ENCODE assay signal across 26 cellular contexts in genomic region chr21:40793057-40793456, GRCh38. TPM values are rescaled to one million over a fixed set of nuclear protein-coding genes. Genes with fewer than 3 reads are reported as not detected.
DNase-seq lines count a peak whose midpoint lies in the region; FAIRE-seq and TF ChIP-seq lines count a peak whose summit lies in the region.
"Had no signal": no experiment of that assay in that cellular context is flagged by ENCODE, and none has a peak within 500 bp of the region (broad histone marks: within the 10 kb centered on the region; RNA-seq: fewer than 3 reads in every experiment).

No MANE protein-coding gene starts in this region.

- TF ChIP-seq CTCF in brain (conservative IDR thresholded peaks at IDR 0.05), result no peak
- TF ChIP-seq CTCF in progenitor cell of endocrine pancreas (IDR thresholded peaks at IDR 0.05; ENCODE audit: unreplicated experiment), result no peak

- H3K36me3 Mint-ChIP-seq in brain (no peaks in the 10 kb centered on the region), progenitor cell of endocrine pancreas (ENCODE audit: insufficient read depth) (peaks cover 1% of the 10 kb centered on the region)

- H3K9me3 Mint-ChIP-seq in brain, result peaks cover 3 to 36% (median 9%) of the 10 kb centered on the region in 5 experiments
- H3K9me3 Mint-ChIP-seq in progenitor cell of endocrine pancreas (ENCODE audit: low read depth), result peaks cover 4% of the 10 kb centered on the region

- no peak for TF ChIP-seq POLR2A in H54 (IDR thresholded peaks at IDR 0.05; ENCODE audit: low read depth, low read length)

- H3K4me1 Mint-ChIP-seq in brain (peaks cover 20% of the 10 kb centered on the region), progenitor cell of endocrine pancreas (ENCODE audit: low read depth) (peaks cover 30% of the 10 kb centered on the region)

- DNase-seq in NCI-H1105 treated with DMSO at 0.1 percent for 48 hours (lab: John Stamatoyannopoulos, UW) (peak; percentile 26), NCI-H1105 (lab: John Stamatoyannopoulos, UW) (no peak), NCI-H446 (lab: John Stamatoyannopoulos, UW) (peak; percentile 75 to 92), progenitor cell of endocrine pancreas (ENCODE audit: low spot score, unreplicated experiment) (no peak), LoVo (ENCODE audit: low spot score) (no peak), urothelium cell line (ENCODE audit: low spot score) (no peak), H54 (ENCODE audit: insufficient read length, low spot score) (no peak)
- DNase-seq: activated CD4-positive, alpha-beta T cell treated with anti-CD3 and anti-CD28 coated beads for 48 hours; activated naive CD4-positive, alpha-beta T cell treated with anti-CD3 and anti-CD28 coated beads for 36 hours; AML-193; amniotic stem cell; DMS79 treated with DMSO at 0.1 percent for 48 hours; head of caudate nucleus; mesenchymal stem cell; NCI-H1436; NCI-H748 treated with DMSO at 0.1 percent for 48 hours; transverse colon had no signal

- no peak overlapping the region for H3K4me3 Mint-ChIP-seq in brain
- H3K4me3 Mint-ChIP-seq in progenitor cell of endocrine pancreas (ENCODE audit: low read depth), result no peak overlapping the region
- H3K4me3 Mint-ChIP-seq: activated naive CD4-positive, alpha-beta T cell treated with anti-CD3 and anti-CD28 coated beads for 36 hours; dendritic cell treated with granulocyte-macrophage colony-stimulating factor and Interleukin-4, amounts not matched to agents 40 ng/mL and 50 ng/mL, for 4 days had no signal

- FAIRE-seq in urothelium cell line (lab: Jason Lieb, UNC) (no peak), H54 (lab: Jason Lieb, UNC) (no peak)
- FAIRE-seq: endometrium, GM12891 had no signal

- H3K27me3 Mint-ChIP-seq in brain (peaks cover 4% of the 10 kb centered on the region), progenitor cell of endocrine pancreas (no peaks in the 10 kb centered on the region)
- H3K27me3 Mint-ChIP-seq: dendritic cell treated with granulocyte-macrophage colony-stimulating factor and Interleukin-4, amounts not matched to agents 40 ng/mL and 50 ng/mL, for 4 days had no signal

- H3K27ac Mint-ChIP-seq in brain, result peak overlapping the region; percentile 3 to 75 (median 66)
- H3K27ac Mint-ChIP-seq in progenitor cell of endocrine pancreas, result peak overlapping the region; percentile 70
- H3K27ac Mint-ChIP-seq: activated naive CD4-positive, alpha-beta T cell treated with anti-CD3 and anti-CD28 coated beads for 36 hours; dendritic cell treated with granulocyte-macrophage colony-stimulating factor and Interleukin-4, amounts not matched to agents 40 ng/mL and 50 ng/mL, for 4 days had no signal

RNA-seq across cellular contexts. Expression of gene DSCAM, which starts 53.9 kb away (rescaled TPM):
- polyA plus RNA-seq in brain (ENCODE audit: insufficient read depth, low read depth, low replicate concordance), result 2.3 TPM
- 2.3 and 2.7 TPM in 2 replicates for total RNA-seq in progenitor cell of endocrine pancreas
- total RNA-seq: activated CD8-positive, alpha-beta memory T cell treated with anti-CD3 and anti-CD28 coated beads for 36 hours; activated naive CD4-positive, alpha-beta T cell treated with anti-CD3 and anti-CD28 coated beads for 36 hours; cardiac septum; OCI-LY7; pulmonary artery endothelial cell; T-helper 2 cell treated with Interferon-gamma antibody and Interleukin-4, amounts not matched to agents 100 ng/mL and 5 ng/mL, for 36 hours had no signal

Comparison
In these comparisons a context has a peak if more than half of its experiments do, and no peak if none do; other contexts are left out.
1. DNase-seq: peak in NCI-H1105 treated with DMSO at 0.1 percent for 48 hours (single experiment) and NCI-H446 (2 of 2); none in NCI-H1105 (single experiment), progenitor cell of endocrine pancreas (single experiment), LoVo (single experiment), urothelium cell line (single experiment) and H54 (single experiment).